10 cellular contexts compared by ENCODE assay signal in genomic region chr3:160980740-160981139, GRCh38.
DNase-seq lines count a peak whose midpoint lies in the region; ATAC-seq lines count a peak whose summit lies in the region.
"Had no signal": no experiment of that assay in that cellular context is flagged by ENCODE, and none has a peak within 500 bp of the region (broad histone marks: within the 10 kb centered on the region; RNA-seq: fewer than 3 reads in every experiment).

No MANE protein-coding gene starts in this region.

- H3K9me3 Mint-ChIP-seq in effector memory CD8-positive, alpha-beta T cell, result peaks cover 0 to 9% of the 10 kb centered on the region in 2 donors

- no peak for DNase-seq in effector memory CD8-positive, alpha-beta T cell
- no peak for DNase-seq in activated CD4-positive, alpha-beta T cell treated with anti-CD3 and anti-CD28 coated beads for 4 hours
- DNase-seq in RPMI8226 (no peak), NOMO-1 (lab: John Stamatoyannopoulos, UW; ENCODE audit: unreplicated experiment in 2 of 2) (no peak)
- no peak for DNase-seq in stimulated activated CD4-positive, alpha-beta T cell treated with anti-CD3 and anti-CD28 coated beads, Interleukin-2, amount 100 ng/mL, for 48 hours
- DNase-seq: activated CD4-positive, CD25-positive, alpha-beta regulatory T cell had no signal

- no peaks in the 10 kb centered on the region for H3K36me3 Mint-ChIP-seq in effector memory CD8-positive, alpha-beta T cell (ENCODE audit: insufficient read depth)
- H3K36me3 Mint-ChIP-seq: CD4-positive, CD25-positive, alpha-beta regulatory T cell had no signal

- peaks cover 5 to 12% of the 10 kb centered on the region in 2 donors for H3K4me1 Mint-ChIP-seq in effector memory CD8-positive, alpha-beta T cell (ENCODE audit: low read depth in 2 of 2)
- H3K4me1 Mint-ChIP-seq: CD4-positive, CD25-positive, alpha-beta regulatory T cell had no signal

- peaks cover 0 to 5% of the 10 kb centered on the region in 2 donors for H3K27me3 Mint-ChIP-seq in effector memory CD8-positive, alpha-beta T cell
- H3K27me3 Mint-ChIP-seq: CD4-positive, CD25-positive, alpha-beta regulatory T cell had no signal

- no peak overlapping the region for H3K4me3 Mint-ChIP-seq in effector memory CD8-positive, alpha-beta T cell
- H3K4me3 Mint-ChIP-seq: CD4-positive, CD25-positive, alpha-beta regulatory T cell had no signal

- ATAC-seq in GM18498 (IDR thresholded peaks at IDR 0.05; ENCODE audit: unreplicated experiment) (peak; percentile 46), GM21423 (IDR thresholded peaks at IDR 0.05; ENCODE audit: unreplicated experiment) (peak; percentile 57), HG03139 (IDR thresholded peaks at IDR 0.05; ENCODE audit: unreplicated experiment) (peak; percentile 52)
- peak; percentile 42 for ATAC-seq in effector memory CD8-positive, alpha-beta T cell (replicated peaks)

- peak overlapping the region; percentile 18 to 62 for H3K27ac Mint-ChIP-seq in effector memory CD8-positive, alpha-beta T cell
- H3K27ac Mint-ChIP-seq: CD4-positive, CD25-positive, alpha-beta regulatory T cell had no signal
